11 cellular contexts compared by ENCODE assay signal in the genomic region with DNA sequence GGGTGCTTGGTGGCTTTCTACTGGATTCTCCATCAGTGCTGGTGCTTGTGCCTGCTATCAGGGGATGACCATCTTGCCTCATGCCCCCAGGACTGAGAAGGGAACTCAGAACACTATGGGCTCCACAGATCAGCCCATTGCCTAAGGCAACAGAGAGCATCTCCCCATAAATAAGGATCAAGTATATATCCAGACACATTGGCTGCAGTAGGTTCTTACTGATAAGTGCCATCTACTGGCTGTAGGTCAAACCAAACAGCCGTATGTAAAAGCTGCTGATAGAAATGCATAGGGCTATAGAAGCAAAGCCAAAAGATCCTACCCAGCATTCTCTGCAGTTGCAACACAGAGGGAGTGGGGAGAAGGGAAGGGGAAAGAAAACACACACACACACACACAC.
DNase-seq lines count a peak whose midpoint lies in the region; ATAC-seq and TF ChIP-seq lines count a peak whose summit lies in the region.
"Had no signal": no experiment of that assay in that cellular context is flagged by ENCODE, and none has a peak within 500 bp of the region (broad histone marks: within the 10 kb centered on the region; RNA-seq: fewer than 3 reads in every experiment).

No MANE protein-coding gene starts in this region.

- ATAC-seq in activated naive CD8-positive, alpha-beta T cell treated with anti-CD3 and anti-CD28 coated beads, Interleukin-2, amount 50 U/mL, for 24 hours: no peak
- no peak for ATAC-seq in GM21390 (IDR thresholded peaks at IDR 0.05; ENCODE audit: unreplicated experiment)

- H3K27ac ChIP-seq in OCI-LY3 (ENCODE audit: low read length): no peak overlapping the region

- H3K4me3 ChIP-seq in OCI-LY3 (ENCODE audit: low read length) (no peak overlapping the region), kidney epithelial cell (ENCODE audit: low read depth, low read length) (no peak overlapping the region)

- H3K4me3 Mint-ChIP-seq in activated naive CD8-positive, alpha-beta T cell treated with anti-CD3 and anti-CD28 coated beads, Interleukin-2, amount 50 U/mL, for 24 hours: no peak overlapping the region
- H3K4me3 Mint-ChIP-seq: dendritic cell treated with granulocyte-macrophage colony-stimulating factor and Interleukin-4, amounts not matched to agents 40 ng/mL and 50 ng/mL, for 4 days had no signal

- H3K36me3 ChIP-seq in OCI-LY3 (replicated peaks; ENCODE audit: low read depth, low read length) (no peaks in the 10 kb centered on the region), kidney epithelial cell (ENCODE audit: control insufficient read depth, insufficient read depth, low read length) (no peaks in the 10 kb centered on the region)

- no peaks in the 10 kb centered on the region for H3K36me3 Mint-ChIP-seq in activated naive CD8-positive, alpha-beta T cell treated with anti-CD3 and anti-CD28 coated beads, Interleukin-2, amount 50 U/mL, for 24 hours (ENCODE audit: low read depth)

- in situ Hi-C loops in GM13976 (cut with MboI; ENCODE audit: low sequenced_read_pairs, unreplicated experiment): no loop called here

- H3K9me3 ChIP-seq in OCI-LY3 (ENCODE audit: insufficient read depth, low read length): no peaks in the 10 kb centered on the region

- peak; percentile 30 for TF ChIP-seq CTCF in GM13976 (IDR thresholded peaks at IDR 0.05; ENCODE audit: borderline replicate concordance, control extremely low read depth, extremely low read depth, insufficient read depth, missing control alignments)
- TF ChIP-seq CTCF in OCI-LY3 (IDR thresholded peaks at IDR 0.05; ENCODE audit: low read depth, low read length): peak; percentile 68
- peak; percentile 7 for TF ChIP-seq CTCF in kidney epithelial cell (IDR thresholded peaks at IDR 0.05; ENCODE audit: insufficient read depth, low read length, poor library complexity, severe bottlenecking)

- no peaks in the 10 kb centered on the region for H3K9me3 Mint-ChIP-seq in activated naive CD8-positive, alpha-beta T cell treated with anti-CD3 and anti-CD28 coated beads, Interleukin-2, amount 50 U/mL, for 24 hours
- H3K9me3 Mint-ChIP-seq: dendritic cell treated with granulocyte-macrophage colony-stimulating factor and Interleukin-4, amounts not matched to agents 40 ng/mL and 50 ng/mL, for 4 days had no signal

- H2AFZ ChIP-seq in OCI-LY3 (ENCODE audit: low read depth, low read length): no peak overlapping the region

- H3K4me1 Mint-ChIP-seq in activated naive CD8-positive, alpha-beta T cell treated with anti-CD3 and anti-CD28 coated beads, Interleukin-2, amount 50 U/mL, for 24 hours: no peaks in the 10 kb centered on the region

- no peaks in the 10 kb centered on the region for H3K4me1 ChIP-seq in OCI-LY3 (ENCODE audit: low read length)

- DNase-seq in GM13976 (ENCODE audit: low spot score) (peak; percentile 22), HCEC 1CT (peak; percentile 64), kidney epithelial cell (ENCODE audit: low read depth) (no peak), SKM-1 treated with dmso at 0.1 percent for 144 hours (lab: John Stamatoyannopoulos, UW; ENCODE audit: unreplicated experiment) (no peak), D341Med (ENCODE audit: low spot score) (no peak)
- no peak for DNase-seq in activated naive CD8-positive, alpha-beta T cell treated with anti-CD3 and anti-CD28 coated beads, Interleukin-2, amount 50 U/mL, for 24 hours
- DNase-seq: posterior cingulate gyrus, trophoblast cell had no signal

- no peak overlapping the region for H3K27ac Mint-ChIP-seq in activated naive CD8-positive, alpha-beta T cell treated with anti-CD3 and anti-CD28 coated beads, Interleukin-2, amount 50 U/mL, for 24 hours
- H3K27ac Mint-ChIP-seq: dendritic cell treated with granulocyte-macrophage colony-stimulating factor and Interleukin-4, amounts not matched to agents 40 ng/mL and 50 ng/mL, for 4 days had no signal

- no peak overlapping the region for H3K4me2 ChIP-seq in OCI-LY3 (ENCODE audit: low read length)

- no peak overlapping the region for H3K9ac ChIP-seq in OCI-LY3 (ENCODE audit: low read length)

- no peaks in the 10 kb centered on the region for H3K27me3 Mint-ChIP-seq in activated naive CD8-positive, alpha-beta T cell treated with anti-CD3 and anti-CD28 coated beads, Interleukin-2, amount 50 U/mL, for 24 hours
- H3K27me3 Mint-ChIP-seq: dendritic cell treated with granulocyte-macrophage colony-stimulating factor and Interleukin-4, amounts not matched to agents 40 ng/mL and 50 ng/mL, for 4 days had no signal

- H3K79me2 ChIP-seq in OCI-LY3 (ENCODE audit: low read length): no peaks in the 10 kb centered on the region

- H4K20me1 ChIP-seq in OCI-LY3 (ENCODE audit: insufficient read depth, low read length): no peaks in the 10 kb centered on the region

- H3K27me3 ChIP-seq in OCI-LY3 (ENCODE audit: low read depth, low read length) (no peaks in the 10 kb centered on the region), kidney epithelial cell (ENCODE audit: control insufficient read depth, insufficient read depth, low read length) (no peaks in the 10 kb centered on the region)

Comparison
In these comparisons a context has a peak if more than half of its experiments do, and no peak if none do; other contexts are left out.
1. DNase-seq: peak in GM13976 (single experiment) and HCEC 1CT (single experiment); none in kidney epithelial cell (single experiment), activated naive CD8-positive, alpha-beta T cell treated with anti-CD3 and anti-CD28 coated beads, Interleukin-2, amount 50 U/mL, for 24 hours (single experiment), SKM-1 treated with dmso at 0.1 percent for 144 hours (single experiment) and D341Med (single experiment).
2. CTCF ChIP-seq: peak in every context shown above with its lines; median percentile 68 in OCI-LY3; 30 in GM13976; 7 in kidney epithelial cell.